ENCODE assay signal across 8 cellular contexts in genomic region chr17:77475012-77475976, GRCh38.
DNase-seq lines count a peak whose midpoint lies in the region; ATAC-seq and TF ChIP-seq lines count a peak whose summit lies in the region.

No MANE protein-coding gene starts in this region.

- peaks cover 71% of the 10 kb centered on the region for H3K36me3 Mint-ChIP-seq in activated CD8-positive, alpha-beta T cell treated with anti-CD3 and anti-CD28 coated beads, Interleukin-2, amount 10 ng/mL, durations not matched to agents 7 days and 5 days (ENCODE audit: low read depth)

- no peaks in the 10 kb centered on the region for H3K27me3 Mint-ChIP-seq in activated CD8-positive, alpha-beta T cell treated with anti-CD3 and anti-CD28 coated beads, Interleukin-2, amount 10 ng/mL, durations not matched to agents 7 days and 5 days (ENCODE audit: low read depth)

- H3K27ac Mint-ChIP-seq in activated CD8-positive, alpha-beta T cell treated with anti-CD3 and anti-CD28 coated beads, Interleukin-2, amount 10 ng/mL, durations not matched to agents 7 days and 5 days, result peak overlapping the region; percentile 77

- intact Hi-C loops in ascending aorta (cut with DNase I), result loop anchor here (5.0 kb wide), 2 partner anchors 98 to 153 kb away; no protein-coding TSS in a partner anchor

- 45 to 55% methylated on average over 27 of the region's 27 CpGs for WGBS in esophagus, 2 donors

- H3K4me1 ChIP-seq in esophagus (ENCODE audit: control insufficient read depth in 2 of 2, insufficient read depth in 2 of 2, low read length in 1 of 2), result peaks cover 43 to 57% of the 10 kb centered on the region in 2 donors
- peaks cover 29 to 63% of the 10 kb centered on the region in 2 donors for H3K4me1 ChIP-seq in ascending aorta

- peaks cover 91% of the 10 kb centered on the region for H3K4me1 Mint-ChIP-seq in activated CD8-positive, alpha-beta T cell treated with anti-CD3 and anti-CD28 coated beads, Interleukin-2, amount 10 ng/mL, durations not matched to agents 7 days and 5 days (ENCODE audit: low read depth)

- ATAC-seq in activated CD8-positive, alpha-beta T cell treated with anti-CD3 and anti-CD28 coated beads, Interleukin-2, amount 10 ng/mL, durations not matched to agents 7 days and 5 days, result peak; percentile 58

- H3K36me3 ChIP-seq in esophagus (ENCODE audit: control insufficient read depth in 2 of 2, insufficient read depth in 2 of 2, low read length in 1 of 2), result no peaks in the 10 kb centered on the region
- no peaks in the 10 kb centered on the region for H3K36me3 ChIP-seq in ascending aorta

- H3K27me3 ChIP-seq in esophagus (ENCODE audit: control insufficient read depth in 1 of 2, insufficient read depth in 2 of 2, low read length in 2 of 2) (no peaks in the 10 kb centered on the region), ascending aorta (no peaks in the 10 kb centered on the region)

- DNase-seq in activated gamma-delta T cell treated with Interleukin-2 at 50 U/mL for 16 hours, result peak; percentile 69
- DNase-seq in activated gamma-delta T cell (lab: John Stamatoyannopoulos, UW), result no peak
- peak; percentile 74 for DNase-seq in activated CD8-positive, alpha-beta T cell treated with anti-CD3 and anti-CD28 coated beads, Interleukin-2, amount 10 ng/mL, durations not matched to agents 7 days and 5 days
- peak; percentile 52 to 64 for DNase-seq in stimulated activated CD4-positive, alpha-beta T cell treated with anti-CD3 and anti-CD28 coated beads, Interleukin-15, amount 100 ng/mL, for 48 hours (ENCODE audit: low read depth in 2 of 2)
- DNase-seq in GM20000 (ENCODE audit: low spot score), result no peak
- no peak for DNase-seq in ascending aorta (ENCODE audit: low spot score in 2 of 2)
- no peak for DNase-seq in RKO (ENCODE audit: low spot score)

- H3K4me3 ChIP-seq in esophagus (ENCODE audit: low read depth in 1 of 2, low read length in 2 of 2), result no peak overlapping the region
- H3K4me3 ChIP-seq in ascending aorta, result no peak overlapping the region

- TF ChIP-seq CTCF in GM20000 (IDR thresholded peaks at IDR 0.05; ENCODE audit: extremely low read depth, missing control alignments) (no peak), ascending aorta (IDR thresholded peaks at IDR 0.05) (no peak)

- CTCF ChIA-PET in activated CD8-positive, alpha-beta T cell treated with anti-CD3 and anti-CD28 coated beads, Interleukin-2, amount 10 ng/mL, durations not matched to agents 7 days and 5 days (lab: Charles Lee), result interaction anchor here (0.7 to 3.7 kb wide), 10 partner anchors 10 to 143 kb away, joined by 3 to 45 read pairs (median 6); no protein-coding TSS in a partner anchor

- H3K9me3 ChIP-seq in esophagus (ENCODE audit: control insufficient read depth in 2 of 2, insufficient read depth in 1 of 2, low read depth in 1 of 2, low read length in 1 of 2), result no peaks in the 10 kb centered on the region
- no peaks in the 10 kb centered on the region for H3K9me3 ChIP-seq in ascending aorta

- H3K4me3 Mint-ChIP-seq in activated CD8-positive, alpha-beta T cell treated with anti-CD3 and anti-CD28 coated beads, Interleukin-2, amount 10 ng/mL, durations not matched to agents 7 days and 5 days, result peak overlapping the region; percentile 34

- no peaks in the 10 kb centered on the region for H3K9me3 Mint-ChIP-seq in activated CD8-positive, alpha-beta T cell treated with anti-CD3 and anti-CD28 coated beads, Interleukin-2, amount 10 ng/mL, durations not matched to agents 7 days and 5 days (ENCODE audit: insufficient read depth)

- POLR2A ChIA-PET in activated CD8-positive, alpha-beta T cell treated with anti-CD3 and anti-CD28 coated beads, Interleukin-2, amount 10 ng/mL, durations not matched to agents 7 days and 5 days (lab: Charles Lee), result interaction anchor here (0.6 to 1.9 kb wide), 14 partner anchors 8 to 608 kb away, joined by 3 to 7 read pairs (median 4); no protein-coding TSS in a partner anchor

- H3K27ac ChIP-seq in esophagus (ENCODE audit: low read depth in 2 of 2, low read length in 1 of 2), result peak overlapping the region; percentile 75 to 93
- H3K27ac ChIP-seq in ascending aorta, result peak overlapping the region in 1 of 2 donors; percentile 92

Comparison
In these comparisons a context has a peak if more than half of its experiments do, and no peak if none do; other contexts are left out.
1. DNase-seq: peak in activated gamma-delta T cell treated with Interleukin-2 at 50 U/mL for 16 hours (single experiment), activated CD8-positive, alpha-beta T cell treated with anti-CD3 and anti-CD28 coated beads, Interleukin-2, amount 10 ng/mL, durations not matched to agents 7 days and 5 days (single experiment) and stimulated activated CD4-positive, alpha-beta T cell treated with anti-CD3 and anti-CD28 coated beads, Interleukin-15, amount 100 ng/mL, for 48 hours (2 of 2); none in activated gamma-delta T cell (single experiment), GM20000 (single experiment), ascending aorta (0 of 2) and RKO (single experiment).